ENCODE assay signal across 8 cellular contexts in the genomic region with DNA sequence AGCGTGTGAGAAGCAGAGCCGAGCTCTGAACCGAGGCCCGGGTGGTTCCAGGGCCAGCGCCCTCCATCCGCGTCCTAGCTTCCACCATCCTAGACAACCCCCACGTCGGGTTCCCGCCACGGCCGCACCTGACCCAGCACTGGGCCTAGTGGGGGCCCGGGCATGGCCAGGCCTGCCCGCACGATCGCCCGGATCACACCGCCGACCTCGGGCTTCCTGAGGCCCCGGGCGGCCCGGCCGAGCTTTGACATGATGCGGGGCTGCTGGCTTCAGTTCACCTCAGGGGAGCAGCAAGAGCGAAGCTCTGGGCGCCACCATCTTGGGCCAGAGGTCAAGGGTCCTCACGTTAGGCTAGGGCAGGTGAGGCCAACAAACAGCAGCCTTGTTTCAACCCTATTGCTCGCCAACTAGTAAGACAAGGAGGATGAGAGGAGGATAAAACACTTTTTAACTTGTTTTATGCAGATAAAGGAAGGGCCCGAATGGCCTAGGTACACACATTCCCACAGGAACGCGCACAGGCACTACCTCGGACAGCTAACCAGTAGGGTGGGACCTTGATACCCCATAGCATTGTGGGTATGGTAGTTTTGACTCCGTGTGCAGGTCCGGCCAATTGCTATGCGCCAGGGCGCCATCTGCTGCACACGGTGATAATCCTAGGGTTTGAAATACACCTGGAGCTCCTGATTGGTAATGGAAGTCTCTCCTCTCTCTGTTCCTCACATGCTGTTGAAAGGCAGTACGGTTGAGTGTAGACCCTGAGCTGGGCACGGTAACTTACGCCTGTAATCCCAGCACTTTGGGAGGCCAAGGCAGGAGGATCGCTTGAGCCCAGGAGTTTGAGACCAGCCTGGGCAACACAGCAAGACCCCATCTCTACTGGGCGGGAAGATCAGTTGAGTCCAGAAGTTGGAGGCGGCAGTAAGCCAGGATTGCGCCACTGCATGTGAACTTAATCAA. TPM values are rescaled to one million over a fixed set of nuclear protein-coding genes. Genes with fewer than 3 reads are reported as not detected.
DNase-seq lines count a peak whose midpoint lies in the region; ATAC-seq and TF ChIP-seq lines count a peak whose summit lies in the region.

A gene (minus strand): TSS at position 345 of the 963 bp plus-strand sequence. CDS start 94 bp downstream, at position 251.

- H3K4me1 ChIP-seq in thoracic aorta (ENCODE audit: control insufficient read depth in 1 of 2, low read depth in 2 of 2): peaks cover 0 to 10% of the 10 kb centered on the region in 2 donors

- H3K27ac ChIP-seq in SK-N-MC (peak within 1 kb of the TSS; percentile 88), thoracic aorta (peak within 1 kb of the TSS; percentile 80 to 83)

- H3K9me3 ChIP-seq in SK-N-MC (ENCODE audit: low read depth, low read length) (no peaks in the 10 kb centered on the region), thoracic aorta (no peaks in the 10 kb centered on the region)

- H3K27me3 ChIP-seq in GM06990 (replicated peaks; ENCODE audit: control insufficient read depth, insufficient read depth, low read length) (no peaks in the 10 kb centered on the region), thoracic aorta (replicated peaks; ENCODE audit: insufficient read depth) (no peaks in the 10 kb centered on the region)

- DNase-seq in GM06990 (ENCODE audit: extremely low read depth, insufficient read length): peak; percentile 83
- peak; percentile 91 for DNase-seq in HFF-Myc (ENCODE audit: extremely low read depth, low read depth)
- peak; percentile 96 for DNase-seq in NAMALWA (ENCODE audit: low spot score)
- peak; percentile 86 for DNase-seq in SK-N-MC (ENCODE audit: low read depth, low spot score)
- DNase-seq in activated naive CD4-positive, alpha-beta T cell treated with anti-CD3 and anti-CD28 coated beads, Interleukin-2, amount 50 U/mL, for 16 hours: peak; percentile 92
- peak; percentile 78 for DNase-seq in glomerular endothelial cell (ENCODE audit: extremely low read depth, low read depth, low spot score)
- peak; percentile 72 for DNase-seq in omental fat pad (ENCODE audit: low spot score)
- DNase-seq in thoracic aorta (ENCODE audit: low spot score): peak; percentile 65

- peak within 1 kb of the TSS; percentile 94 for H3K9ac ChIP-seq in SK-N-MC (ENCODE audit: insufficient read length)

- peak within 1 kb of the TSS; percentile 87 for H3K4me3 ChIP-seq in GM06990 (replicated peaks; ENCODE audit: low read depth, low read length)
- peak within 1 kb of the TSS; percentile 73 for H3K4me3 ChIP-seq in HFF-Myc (replicated peaks; ENCODE audit: low read depth, low read length)
- peak within 1 kb of the TSS; percentile 96 for H3K4me3 ChIP-seq in SK-N-MC
- peak within 1 kb of the TSS; percentile 97 for H3K4me3 ChIP-seq in thoracic aorta

- ATAC-seq in omental fat pad (ENCODE audit: low FRiP score) (peak; percentile 97), thoracic aorta (ENCODE audit: insufficient number of reproducible peaks, low FRiP score, low read depth) (peak; percentile 92)

- H3K36me3 ChIP-seq in GM06990 (ENCODE audit: control insufficient read depth, insufficient read depth, low read length): no peaks in the 10 kb centered on the region; the same call in none of the 2 replicates
- peaks cover 22% of the 10 kb centered on the region for H3K36me3 ChIP-seq in SK-N-MC (ENCODE audit: insufficient read depth, low read length)
- H3K36me3 ChIP-seq in thoracic aorta: peaks cover 20% of the 10 kb centered on the region

- TF ChIP-seq CTCF in GM06990 (IDR thresholded peaks at IDR 0.05; ENCODE audit: insufficient read depth, low read length, poor library complexity, severe bottlenecking): peak; percentile 79
- TF ChIP-seq CTCF in HFF-Myc (IDR thresholded peaks at IDR 0.05; ENCODE audit: low read depth, low read length, missing control alignments): peak; percentile 65
- TF ChIP-seq CTCF in omental fat pad (IDR thresholded peaks at IDR 0.05): no peak
- peak; percentile 35 for TF ChIP-seq CTCF in thoracic aorta (IDR thresholded peaks at IDR 0.05)

RNA-seq across cellular contexts. Expression of the gene that starts here (rescaled TPM):
- total RNA-seq in glomerular endothelial cell: 30.1 and 41.2 TPM in 2 replicates
- total RNA-seq in omental fat pad: 10 to 100 TPM; 29.2 to 38.0 (median 32.3) TPM
- total RNA-seq in thoracic aorta: 10 to 100 TPM; 16.7 to 28.0 TPM

Comparison
In these comparisons a context has a peak if more than half of its experiments do, and no peak if none do; other contexts are left out.
1. Peak in every context shown above with its lines: DNase-seq, ATAC-seq, H3K4me3 ChIP-seq and H3K27ac ChIP-seq.
2. CTCF ChIP-seq: peak in GM06990 (single experiment), HFF-Myc (single experiment) and thoracic aorta (single experiment); none in omental fat pad (0 of 3).